19 cellular contexts compared by ENCODE assay signal in genomic region chr3:10999516-10999915, GRCh38.
"Had no signal": no experiment of that assay in that cellular context is flagged by ENCODE, and none has a peak within 500 bp of the region (broad histone marks: within the 10 kb centered on the region; RNA-seq: fewer than 3 reads in every experiment).

No MANE protein-coding gene starts in this region.

- H3K36me3 Mint-ChIP-seq: stimulated activated naive B cell treated with anti-CD40 and anti-IgM and Interleukin-4, amounts not matched to agents 10 μg/mL and 1 μg/mL and 100 μg/mL, for 72 hours; type B pancreatic cell had no signal

- DNase-seq: effector memory CD8-positive, alpha-beta T cell; esophagus squamous epithelium; foreskin fibroblast; glutamatergic neuron; islet precursor cell; left lung; mesenchymal stem cell; midbrain; sigmoid colon; stimulated activated CD4-positive, alpha-beta T cell treated with anti-CD3 and anti-CD28 coated beads, Interleukin-2, amount 100 ng/mL, for 24 hours; stimulated activated CD4-positive, alpha-beta T cell treated with anti-CD3 and anti-CD28 coated beads, Interleukin-4, amount 100 ng/mL, for 4 hours; stimulated activated naive B cell treated with anti-CD40 and anti-IgM and Interleukin-4, amounts not matched to agents 10 μg/mL and 1 μg/mL and 100 μg/mL, for 72 hours; stimulated activated naive CD8-positive, alpha-beta T cell treated with anti-CD3 and anti-CD28 coated beads, Interleukin-15, amount 100 ng/mL, for 72 hours; thyroid gland; uterus had no signal

- H3K27ac Mint-ChIP-seq: effector memory CD8-positive, alpha-beta T cell; nephron; stimulated activated naive B cell treated with anti-CD40 and anti-IgM and Interleukin-4, amounts not matched to agents 10 μg/mL and 1 μg/mL and 100 μg/mL, for 72 hours; stimulated activated naive CD8-positive, alpha-beta T cell treated with anti-CD3 and anti-CD28 coated beads, Interleukin-15, amount 100 ng/mL, for 72 hours; type B pancreatic cell had no signal

- ATAC-seq: effector memory CD8-positive, alpha-beta T cell; gastroesophageal sphincter; stimulated activated naive B cell treated with anti-CD40 and anti-IgM and Interleukin-4, amounts not matched to agents 10 μg/mL and 1 μg/mL and 100 μg/mL, for 72 hours; stimulated activated naive CD8-positive, alpha-beta T cell treated with anti-CD3 and anti-CD28 coated beads, Interleukin-15, amount 100 ng/mL, for 72 hours had no signal

- H3K27ac ChIP-seq: gastroesophageal sphincter, left lung, sigmoid colon, skin epidermis, thyroid gland, uterus had no signal

- H3K4me1 Mint-ChIP-seq: stimulated activated naive B cell treated with anti-CD40 and anti-IgM and Interleukin-4, amounts not matched to agents 10 μg/mL and 1 μg/mL and 100 μg/mL, for 72 hours; stimulated activated naive CD8-positive, alpha-beta T cell treated with anti-CD3 and anti-CD28 coated beads, Interleukin-15, amount 100 ng/mL, for 72 hours had no signal

- H3K27me3 ChIP-seq: uterus had no signal

- H3K4me3 Mint-ChIP-seq: effector memory CD8-positive, alpha-beta T cell; nephron; stimulated activated naive B cell treated with anti-CD40 and anti-IgM and Interleukin-4, amounts not matched to agents 10 μg/mL and 1 μg/mL and 100 μg/mL, for 72 hours; stimulated activated naive CD8-positive, alpha-beta T cell treated with anti-CD3 and anti-CD28 coated beads, Interleukin-15, amount 100 ng/mL, for 72 hours; type B pancreatic cell had no signal

- H3K9me3 Mint-ChIP-seq: effector memory CD8-positive, alpha-beta T cell; nephron; stimulated activated naive B cell treated with anti-CD40 and anti-IgM and Interleukin-4, amounts not matched to agents 10 μg/mL and 1 μg/mL and 100 μg/mL, for 72 hours; stimulated activated naive CD8-positive, alpha-beta T cell treated with anti-CD3 and anti-CD28 coated beads, Interleukin-15, amount 100 ng/mL, for 72 hours; type B pancreatic cell had no signal
